In the genomic region with DNA sequence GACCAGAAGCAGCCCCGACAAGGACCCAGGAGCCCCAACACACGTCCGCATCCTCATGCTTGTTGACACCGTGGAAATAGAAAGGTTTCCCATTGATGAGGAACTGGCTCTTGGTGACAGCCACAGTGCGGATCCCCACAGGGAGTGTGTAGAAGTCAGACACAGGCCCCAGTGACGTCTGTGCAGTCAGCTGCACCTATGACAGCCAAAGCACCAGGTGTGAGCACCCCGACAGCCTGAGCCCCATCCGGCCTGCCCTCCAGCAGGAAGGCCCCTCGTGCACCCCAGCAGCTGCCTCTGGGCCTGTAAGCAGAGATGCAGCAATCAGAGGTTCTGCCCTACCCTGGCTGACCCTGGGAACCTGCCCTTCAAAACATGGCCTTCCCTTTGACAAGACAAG, we compare ENCODE assay signal across 15 cellular contexts. TPM values are rescaled to one million over a fixed set of nuclear protein-coding genes. Genes with fewer than 3 reads are reported as not detected.
A peak's percentile ranks its signal among the peaks of the same experiment; 100 is the strongest.
DNase-seq lines count a peak whose midpoint lies in the region; ATAC-seq and TF ChIP-seq lines count a peak whose summit lies in the region.
"Had no signal": no experiment of that assay in that cellular context is flagged by ENCODE, and none has a peak within 500 bp of the region (broad histone marks: within the 10 kb centered on the region; RNA-seq: fewer than 3 reads in every experiment).

No MANE protein-coding gene starts in this region.

- ATAC-seq in memory B cell (ENCODE audit: low read depth): peak; percentile 74
- ATAC-seq in GM21526 (IDR thresholded peaks at IDR 0.05; ENCODE audit: low FRiP score, unreplicated experiment): no peak

- no peaks in the 10 kb centered on the region for H3K27me3 ChIP-seq in Peyer's patch

- no peak for TF ChIP-seq CTCF in Peyer's patch (IDR thresholded peaks at IDR 0.05)

- H3K36me3 Mint-ChIP-seq in memory B cell: peaks cover 18% of the 10 kb centered on the region

- peak overlapping the region in 2 of 4 donors; percentile 51 to 55 for H3K27ac ChIP-seq in Peyer's patch
- H3K27ac ChIP-seq: A549, HL-60 had no signal

- H3K9me3 ChIP-seq in Peyer's patch: no peaks in the 10 kb centered on the region
- H3K9me3 ChIP-seq: A549, Caco-2 had no signal

- H3K9me3 Mint-ChIP-seq in memory B cell: no peaks in the 10 kb centered on the region
- H3K9me3 Mint-ChIP-seq: CD8-positive, alpha-beta memory T cell; HFFc6 had no signal

- H3K36me3 ChIP-seq in Peyer's patch: peaks cover 0 to 73% (median 0%) of the 10 kb centered on the region in 3 donors

- H3K4me3 ChIP-seq in Peyer's patch: no peak overlapping the region
- H3K4me3 ChIP-seq: A549 had no signal

- H3K4me1 ChIP-seq in Peyer's patch: no peaks in the 10 kb centered on the region
- H3K4me1 ChIP-seq: A549, Caco-2 had no signal

- H3K27ac Mint-ChIP-seq in memory B cell: peak overlapping the region; percentile 50
- H3K27ac Mint-ChIP-seq: HFFc6 had no signal

- no peaks in the 10 kb centered on the region for H3K27me3 Mint-ChIP-seq in memory B cell
- H3K27me3 Mint-ChIP-seq: CD8-positive, alpha-beta memory T cell had no signal

- DNase-seq in Peyer's patch (peak in 2 of 3 donors; percentile 49 to 60), memory B cell (ENCODE audit: low spot score in 2 of 2) (no peak), posterior vena cava (ENCODE audit: low spot score) (peak; percentile 77), NCI-H345 (lab: John Stamatoyannopoulos, UW) (no peak), nucleus accumbens (lab: John Stamatoyannopoulos, UW) (no peak)
- no peak for DNase-seq in activated CD8-positive, alpha-beta memory T cell treated with anti-CD3 and anti-CD28 coated beads, Interleukin-2, amount 50 U/mL, for 4 hours
- DNase-seq: Caco-2; CD8-positive, alpha-beta memory T cell; DND-41; GDM1; HCEC 1CT; HFFc6 had no signal

- no peak for TF ChIP-seq POLR2A in Peyer's patch (IDR thresholded peaks at IDR 0.05)

- H3K4me3 Mint-ChIP-seq in memory B cell: no peak overlapping the region
- H3K4me3 Mint-ChIP-seq: CD8-positive, alpha-beta memory T cell; HFFc6 had no signal

- no peaks in the 10 kb centered on the region for H3K4me1 Mint-ChIP-seq in memory B cell

- intact Hi-C loops in posterior vena cava (cut with DNase I): no loop called here

RNA-seq across cellular contexts. Expression of gene GUSB, which starts 7.1 kb away (rescaled TPM):
- 10 to 100 TPM; 29.8 to 56.9 (median 48.4) TPM for total RNA-seq in Peyer's patch
- total RNA-seq in posterior vena cava: 10 to 100 TPM; 22.5 to 38.4 TPM

Comparison
In these comparisons a context has a peak if more than half of its experiments do, and no peak if none do; other contexts are left out.
1. DNase-seq: peak in Peyer's patch (2 of 3) and posterior vena cava (single experiment); none in memory B cell (0 of 2), activated CD8-positive, alpha-beta memory T cell treated with anti-CD3 and anti-CD28 coated beads, Interleukin-2, amount 50 U/mL, for 4 hours (single experiment), NCI-H345 (single experiment) and nucleus accumbens (0 of 56).